Comparison of ENCODE assay signal across 8 cellular contexts in genomic region chrX:72620550-72621145, GRCh38. TPM values are rescaled to one million over a fixed set of nuclear protein-coding genes. Genes with fewer than 3 reads are reported as not detected.
DNase-seq lines count a peak whose midpoint lies in the region; ATAC-seq and TF ChIP-seq lines count a peak whose summit lies in the region.

No MANE protein-coding gene starts in this region.

- H3K9me3 Mint-ChIP-seq in neural progenitor cell: no peaks in the 10 kb centered on the region

- no peaks in the 10 kb centered on the region for H3K79me2 ChIP-seq in neural progenitor cell (ENCODE audit: low read depth)

- H3K4me3 Mint-ChIP-seq in T-helper 17 cell: no peak overlapping the region
- H3K4me3 Mint-ChIP-seq in neural progenitor cell: no peak overlapping the region

- H3K36me3 Mint-ChIP-seq in T-helper 17 cell (ENCODE audit: low read depth) (no peaks in the 10 kb centered on the region), neural progenitor cell (no peaks in the 10 kb centered on the region)

- no peaks in the 10 kb centered on the region for H3F3A ChIP-seq in neural progenitor cell (ENCODE audit: low read depth)

- no peak for DNase-seq in T-helper 17 cell
- DNase-seq in smooth muscle cell of the brain vasculature (ENCODE audit: low read depth, low spot score): peak; percentile 76
- no peak for DNase-seq in 8988T
- DNase-seq in neural progenitor cell (ENCODE audit: low spot score): no peak

- H3K4me1 ChIP-seq in neural progenitor cell: no peaks in the 10 kb centered on the region

- H3K27ac Mint-ChIP-seq in T-helper 17 cell: no peak overlapping the region
- H3K27ac Mint-ChIP-seq in neural progenitor cell: no peak overlapping the region

- ATAC-seq in GM19351 (IDR thresholded peaks at IDR 0.05; ENCODE audit: unreplicated experiment) (peak; percentile 34), T-helper 17 cell (peak; percentile 36), esophagus mucosa (peak; percentile 98), HG02970 (IDR thresholded peaks at IDR 0.05; ENCODE audit: low FRiP score, unreplicated experiment) (no peak), GM18502 (IDR thresholded peaks at IDR 0.05; ENCODE audit: poor library complexity, unreplicated experiment) (no peak)

- no peak overlapping the region for H3K4me2 ChIP-seq in neural progenitor cell

- H3K4me3 ChIP-seq in neural progenitor cell: no peak overlapping the region

- no peak for TF ChIP-seq CTCF in neural progenitor cell (IDR thresholded peaks at IDR 0.05)

- H2AFZ ChIP-seq in neural progenitor cell (replicated peaks): no peak overlapping the region

- no peaks in the 10 kb centered on the region for H3K36me3 ChIP-seq in neural progenitor cell

- no peaks in the 10 kb centered on the region for H3K9me3 ChIP-seq in T-helper 17 cell (ENCODE audit: control insufficient read depth, low read length, poor library complexity, severe bottlenecking)
- no peaks in the 10 kb centered on the region for H3K9me3 ChIP-seq in neural progenitor cell (ENCODE audit: low read depth)

- peaks cover 3% of the 10 kb centered on the region for H3K4me1 Mint-ChIP-seq in T-helper 17 cell
- no peaks in the 10 kb centered on the region for H3K4me1 Mint-ChIP-seq in neural progenitor cell

- no peaks in the 10 kb centered on the region for H3K27me3 ChIP-seq in neural progenitor cell

- H3K27me3 Mint-ChIP-seq in T-helper 17 cell: no peaks in the 10 kb centered on the region
- H3K27me3 Mint-ChIP-seq in neural progenitor cell (ENCODE audit: insufficient read depth, low read depth): no peaks in the 10 kb centered on the region

- H3K27ac ChIP-seq in neural progenitor cell: no peak overlapping the region

- no peak overlapping the region for H3K9ac ChIP-seq in neural progenitor cell

- no peaks in the 10 kb centered on the region for H4K20me1 ChIP-seq in neural progenitor cell (ENCODE audit: low read depth)

RNA-seq across cellular contexts. Expression of gene HDAC8, which starts 48.0 kb away (rescaled TPM):
- total RNA-seq in T-helper 17 cell (10 to 100 TPM; 13.7 to 14.3 TPM), esophagus mucosa (17.9 TPM), neural progenitor cell (ENCODE audit: low replicate concordance) (28.4 and 37.8 TPM in 2 replicates)

Comparison
In these comparisons a context has a peak if more than half of its experiments do, and no peak if none do; other contexts are left out.
1. ATAC-seq: peak in GM19351 (single experiment), T-helper 17 cell (single experiment) and esophagus mucosa (single experiment); none in HG02970 (single experiment) and GM18502 (single experiment).